Comparison of ENCODE assay signal across 7 cellular contexts in genomic region chr12:94437303-94437702, GRCh38.
"Had no signal": no experiment of that assay in that cellular context is flagged by ENCODE, and none has a peak within 500 bp of the region (broad histone marks: within the 10 kb centered on the region; RNA-seq: fewer than 3 reads in every experiment).

No MANE protein-coding gene starts in this region.

- DNase-seq: IMR-90, KBM-7, KG1 had no signal

- H3K4me3 ChIP-seq: K562 had no signal

- H3K27me3 Mint-ChIP-seq: IgD-negative memory B cell had no signal

- H3K27ac ChIP-seq: HL-60 had no signal

- FAIRE-seq: HTR-8/SVneo, K562 had no signal

- ATAC-seq: K562 had no signal
